Comparison of ENCODE assay signal across 23 cellular contexts in genomic region chr9:110191616-110192015, GRCh38. TPM values are rescaled to one million over a fixed set of nuclear protein-coding genes. Genes with fewer than 3 reads are reported as not detected.
A peak's percentile ranks its signal among the peaks of the same experiment; 100 is the strongest.
DNase-seq lines count a peak whose midpoint lies in the region; ATAC-seq and TF ChIP-seq lines count a peak whose summit lies in the region.
"Had no signal": no experiment of that assay in that cellular context is flagged by ENCODE, and none has a peak within 500 bp of the region (broad histone marks: within the 10 kb centered on the region; RNA-seq: fewer than 3 reads in every experiment).

No MANE protein-coding gene starts in this region.

- CTCF ChIA-PET in MCF 10A (lab: Yijun Ruan, JAX) (interaction anchor here (0.8 to 2.5 kb wide), 5 partner anchors 8 to 27 kb away, joined by 3 to 10 read pairs (median 4); no protein-coding TSS in a partner anchor), mammary epithelial cell (lab: Charles Lee; ENCODE audit: low non-redundant PET) (no interaction called here)

- H3K27ac Mint-ChIP-seq in MCF 10A (ENCODE audit: low read depth, unreplicated experiment), result no peak overlapping the region
- H3K27ac Mint-ChIP-seq: CD14-positive monocyte had no signal

- H3K27me3 ChIP-seq in mammary epithelial cell (ENCODE audit: insufficient read depth, low read length) (no peaks in the 10 kb centered on the region), lower lobe of right lung (ENCODE audit: low read depth) (no peaks in the 10 kb centered on the region), upper lobe of right lung (no peaks in the 10 kb centered on the region)
- H3K27me3 ChIP-seq: Peyer's patch had no signal

- no peak overlapping the region for H3K27ac ChIP-seq in mammary epithelial cell (ENCODE audit: insufficient read depth, low read depth, low read length)
- H3K27ac ChIP-seq in lower lobe of right lung, result peak overlapping the region; percentile 72
- peak overlapping the region; percentile 73 for H3K27ac ChIP-seq in upper lobe of right lung

- dilution Hi-C loops in mammary epithelial cell (cut with HindIII; ENCODE audit: low sequenced_read_pairs), result no loop called here

- in situ Hi-C loops in mammary epithelial cell (cut with MboI; ENCODE audit: low sequenced_read_pairs in 2 of 2), result no loop called here

- H3K36me3 ChIP-seq in mammary epithelial cell (ENCODE audit: insufficient read depth, low read length) (no peaks in the 10 kb centered on the region), lower lobe of right lung (no peaks in the 10 kb centered on the region), upper lobe of right lung (no peaks in the 10 kb centered on the region)
- H3K36me3 ChIP-seq: Peyer's patch had no signal

- TF ChIP-seq CTCF in MCF 10A (IDR thresholded peaks at IDR 0.05; ENCODE audit: unreplicated experiment), result no peak
- no peak for TF ChIP-seq CTCF in mammary epithelial cell (conservative IDR thresholded peaks at IDR 0.05 in 1 of 2, IDR thresholded peaks at IDR 0.05 in 1 of 2; ENCODE audit: extremely low read depth in 1 of 2, insufficient read depth in 1 of 2, low read depth in 1 of 2, low read length in 2 of 2)
- TF ChIP-seq CTCF in lower lobe of right lung (IDR thresholded peaks at IDR 0.05), result no peak
- no peak for TF ChIP-seq CTCF in upper lobe of right lung (IDR thresholded peaks at IDR 0.05)

- H3K9me3 ChIP-seq in mammary epithelial cell (replicated peaks; ENCODE audit: insufficient read depth, low read length) (no peaks in the 10 kb centered on the region), lower lobe of right lung (no peaks in the 10 kb centered on the region), upper lobe of right lung (no peaks in the 10 kb centered on the region)
- H3K9me3 ChIP-seq: Peyer's patch had no signal

- 40% methylated on average over 2 of the region's 2 CpGs for WGBS in mammary epithelial cell (ENCODE audit: low coverage, missing lambda C conversion rate)

- H3K4me3 ChIP-seq in mammary epithelial cell (replicated peaks in 1 of 3; ENCODE audit: insufficient read depth in 1 of 3, low read depth in 2 of 3, low read length in 3 of 3) (no peak overlapping the region), lower lobe of right lung (no peak overlapping the region), upper lobe of right lung (no peak overlapping the region)
- H3K4me3 ChIP-seq: Peyer's patch had no signal

- H3K4me3 Mint-ChIP-seq in MCF 10A (ENCODE audit: unreplicated experiment), result no peak overlapping the region
- H3K4me3 Mint-ChIP-seq: CD14-positive monocyte had no signal

- peak; percentile 35 for DNase-seq in MCF 10A (ENCODE audit: unreplicated experiment)
- DNase-seq in mammary epithelial cell, result no peak
- DNase-seq in amniotic epithelial cell (ENCODE audit: low read depth), result peak; percentile 58
- no peak for DNase-seq in lower lobe of right lung
- DNase-seq in upper lobe of right lung, result no peak
- no peak for DNase-seq in NCI-H510A (lab: John Stamatoyannopoulos, UW)
- DNase-seq in DMS153 (lab: John Stamatoyannopoulos, UW), result no peak
- DNase-seq in NCI-H345 (lab: John Stamatoyannopoulos, UW), result no peak
- DNase-seq: 8988T, DMS53, EL, GF-D8, Karpas-422, NCI-H1105, NCI-H2029 treated with DMSO at 0.1 percent for 48 hours, NCI-H226, NCI-H524 treated with DMSO at 0.1 percent for 48 hours, NCI-H82, Peyer's patch had no signal

- intact Hi-C loops in MCF 10A (cut with micrococcal nuclease) (no loop called here), mammary epithelial cell (cut with micrococcal nuclease) (no loop called here), lower lobe of right lung (cut with DNase I) (no loop called here), upper lobe of right lung (cut with DNase I) (no loop called here)

- H3K79me2 ChIP-seq in mammary epithelial cell (ENCODE audit: insufficient read depth, low read length), result no peaks in the 10 kb centered on the region

- POLR2A ChIA-PET in MCF 10A (lab: Yijun Ruan, JAX), result interaction anchor here (0.7 to 1.7 kb wide), 3 partner anchors 22 to 65 kb away, joined by 3 to 8 read pairs (median 3); partner anchors contain the start of gene TXN

- no peaks in the 10 kb centered on the region for H3K27me3 Mint-ChIP-seq in MCF 10A (ENCODE audit: insufficient read depth, unreplicated experiment)

- no peaks in the 10 kb centered on the region for H3K9me3 Mint-ChIP-seq in MCF 10A (ENCODE audit: unreplicated experiment)
- H3K9me3 Mint-ChIP-seq: CD14-positive monocyte had no signal

- no peak overlapping the region for H3K4me2 ChIP-seq in mammary epithelial cell (ENCODE audit: insufficient read depth, low read depth, low read length)

- peaks cover 6% of the 10 kb centered on the region for H3K4me1 ChIP-seq in mammary epithelial cell (ENCODE audit: insufficient read depth, low read length)
- peaks cover 78% of the 10 kb centered on the region for H3K4me1 ChIP-seq in lower lobe of right lung
- peaks cover 42% of the 10 kb centered on the region for H3K4me1 ChIP-seq in upper lobe of right lung

- H2AFZ ChIP-seq in mammary epithelial cell (ENCODE audit: low read depth, low read length), result no peak overlapping the region

- no peak overlapping the region for H3K9ac ChIP-seq in mammary epithelial cell (ENCODE audit: insufficient read depth, low read length)

- H4K20me1 ChIP-seq in mammary epithelial cell (ENCODE audit: insufficient read depth, low read length), result no peaks in the 10 kb centered on the region

- H3K4me1 Mint-ChIP-seq in MCF 10A (ENCODE audit: insufficient read depth, unreplicated experiment), result peaks cover 4% of the 10 kb centered on the region

- ATAC-seq in lower lobe of right lung (no peak), upper lobe of right lung (no peak)

- BruUV-seq in MCF 10A (replicated peaks; lab: Mats Ljungman, UMichigan) (no TSS peak), mammary epithelial cell (replicated peaks; lab: Mats Ljungman, UMichigan) (no TSS peak)

- H3K36me3 Mint-ChIP-seq in MCF 10A (ENCODE audit: insufficient read depth, unreplicated experiment), result no peaks in the 10 kb centered on the region
- H3K36me3 Mint-ChIP-seq: CD14-positive monocyte had no signal

RNA-seq across cellular contexts. Expression of gene C9orf152, which starts 16.3 kb away (rescaled TPM):
- not detected in 2 replicates for total RNA-seq in MCF 10A (2022)
- total RNA-seq in mammary epithelial cell, result not detected
- polyA plus RNA-seq in mammary epithelial cell, result not detected
- polyA minus RNA-seq in mammary epithelial cell, result not detected
- 26.1 TPM for total RNA-seq in lower lobe of right lung
- 27.6 TPM for total RNA-seq in upper lobe of right lung
- total RNA-seq: M059J, OCI-LY7 had no signal
- polyA plus RNA-seq: AG04450, CD14-positive monocyte had no signal

Comparison
In these comparisons a context has a peak if more than half of its experiments do, and no peak if none do; other contexts are left out.
1. DNase-seq: peak in MCF 10A (single experiment) and amniotic epithelial cell (single experiment); none in mammary epithelial cell (single experiment), lower lobe of right lung (single experiment), upper lobe of right lung (single experiment), NCI-H510A (single experiment), DMS153 (single experiment) and NCI-H345 (single experiment).
2. RNA of gene C9orf152, which starts 16.3 kb away (total RNA-seq): 27.6 TPM in upper lobe of right lung (single experiment) and 26.1 TPM in lower lobe of right lung (single experiment); not detected in MCF 10A and not detected in mammary epithelial cell; every median in the first group is over 10 times any median in the second.